8 cellular contexts compared by ENCODE assay signal in the genomic region with DNA sequence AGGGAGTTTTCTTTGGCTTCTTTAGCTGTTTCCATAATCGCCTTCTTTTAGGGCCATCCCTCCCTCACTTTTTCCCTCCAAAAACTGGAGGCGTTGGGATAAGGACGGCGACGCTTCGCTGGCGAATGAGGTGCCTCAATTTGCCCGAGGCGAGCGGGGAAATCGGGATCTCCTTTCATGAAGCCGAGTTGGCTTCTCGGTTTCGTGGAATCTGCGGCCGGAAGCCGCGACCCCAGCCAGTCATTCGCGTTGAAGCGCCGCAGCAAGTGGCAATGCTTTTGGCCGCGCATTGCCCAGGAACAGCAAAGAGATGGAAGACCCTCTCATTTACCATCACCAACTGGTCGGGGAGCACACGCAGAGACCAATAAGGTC. TPM values are rescaled to one million over a fixed set of nuclear protein-coding genes. Genes with fewer than 3 reads are reported as not detected.
A peak's percentile ranks its signal among the peaks of the same experiment; 100 is the strongest.
DNase-seq lines count a peak whose midpoint lies in the region; ATAC-seq and TF ChIP-seq lines count a peak whose summit lies in the region.

No MANE protein-coding gene starts in this region.

- no peak for TF ChIP-seq CTCF in heart right ventricle (IDR thresholded peaks at IDR 0.05)
- TF ChIP-seq CTCF in ascending aorta (IDR thresholded peaks at IDR 0.05): no peak
- no peak for TF ChIP-seq CTCF in vagina (IDR thresholded peaks at IDR 0.05)

- H3K9me3 ChIP-seq in heart right ventricle: no peaks in the 10 kb centered on the region
- H3K9me3 ChIP-seq in ascending aorta: no peaks in the 10 kb centered on the region
- no peaks in the 10 kb centered on the region for H3K9me3 ChIP-seq in vagina

- DNase-seq in heart right ventricle (no peak), Right ventricle myocardium superior (no peak), ascending aorta (ENCODE audit: low spot score in 2 of 2) (no peak), memory B cell (ENCODE audit: low spot score in 2 of 2) (no peak), vagina (ENCODE audit: extremely low spot score in 2 of 2) (no peak), NCI-H187 treated with DMSO at 0.1 percent for 48 hours (lab: John Stamatoyannopoulos, UW) (no peak)

- H3K27ac ChIP-seq in heart right ventricle: peak overlapping the region in 1 of 10 donors; percentile 29
- H3K27ac ChIP-seq in ascending aorta: peak overlapping the region in 1 of 2 donors; percentile 56
- H3K27ac ChIP-seq in vagina: no peak overlapping the region

- H3K4me1 ChIP-seq in heart right ventricle (peaks cover 0 to 38% (median 29%) of the 10 kb centered on the region in 9 donors), ascending aorta (peaks cover 0 to 19% of the 10 kb centered on the region in 2 donors), vagina (peaks cover 28% of the 10 kb centered on the region)

- H3K4me3 Mint-ChIP-seq in memory B cell: peak overlapping the region; percentile 94

- peaks cover 22% of the 10 kb centered on the region for H3K4me1 Mint-ChIP-seq in memory B cell

- ATAC-seq in heart right ventricle (no peak), Right ventricle myocardium superior (ENCODE audit: poor library complexity) (no peak), memory B cell (ENCODE audit: low read depth) (no peak), GM21717 (IDR thresholded peaks at IDR 0.05; ENCODE audit: unreplicated experiment) (no peak), HG03432 (IDR thresholded peaks at IDR 0.05; ENCODE audit: unreplicated experiment) (no peak)

- H3K4me3 ChIP-seq in heart right ventricle: peak overlapping the region; percentile 45 to 71 (median 65)
- H3K4me3 ChIP-seq in ascending aorta: peak overlapping the region; percentile 74 to 82
- H3K4me3 ChIP-seq in vagina: peak overlapping the region; percentile 47 to 49

- H3K36me3 ChIP-seq in heart right ventricle (no peaks in the 10 kb centered on the region), ascending aorta (no peaks in the 10 kb centered on the region), vagina (no peaks in the 10 kb centered on the region)

- intact Hi-C loops in heart right ventricle (cut with DNase I): loop anchor here in 2 of 10 donors (5.0 to 10.0 kb wide), 2 partner anchors 65 to 367 kb away; a partner anchor contains a TSS
- intact Hi-C loops in Right ventricle myocardium superior (cut with DNase I): no loop called here
- intact Hi-C loops in ascending aorta (cut with DNase I): loop anchor here (5.0 kb wide), 1 partner anchor 65 kb away; a partner anchor contains a TSS
- intact Hi-C loops in vagina (cut with DNase I): loop anchor here (5.0 kb wide), 1 partner anchor 65 kb away; a partner anchor contains a TSS

- peaks cover 34% of the 10 kb centered on the region for H3K27me3 Mint-ChIP-seq in memory B cell

- peaks cover 6% of the 10 kb centered on the region for H3K9me3 Mint-ChIP-seq in memory B cell

- peaks cover 7% of the 10 kb centered on the region for H3K36me3 Mint-ChIP-seq in memory B cell

- TF ChIP-seq POLR2A in vagina (IDR thresholded peaks at IDR 0.05): no peak

- peaks cover 19 to 100% (median 100%) of the 10 kb centered on the region in 7 donors for H3K27me3 ChIP-seq in heart right ventricle
- no peaks in the 10 kb centered on the region for H3K27me3 ChIP-seq in ascending aorta
- peaks cover 21% of the 10 kb centered on the region for H3K27me3 ChIP-seq in vagina

- peak overlapping the region; percentile 86 for H3K27ac Mint-ChIP-seq in memory B cell

- WGBS in heart right ventricle, 2 donors: 1% methylated on average over 26 of the region's 26 CpGs

RNA-seq across cellular contexts. Expression of a gene that starts 8.3 kb away (rescaled TPM):
- under 1 TPM in 1 of 10 donors, not detected in 9; 0.33 TPM for total RNA-seq in heart right ventricle
- under 1 TPM in 1 of 2 donors, not detected in 1; 0.04 TPM for polyA plus RNA-seq in heart right ventricle
- not detected for total RNA-seq in Right ventricle myocardium superior
- total RNA-seq in ascending aorta: 1.1 TPM
- 3.7 TPM for total RNA-seq in vagina
